In the genomic region with DNA sequence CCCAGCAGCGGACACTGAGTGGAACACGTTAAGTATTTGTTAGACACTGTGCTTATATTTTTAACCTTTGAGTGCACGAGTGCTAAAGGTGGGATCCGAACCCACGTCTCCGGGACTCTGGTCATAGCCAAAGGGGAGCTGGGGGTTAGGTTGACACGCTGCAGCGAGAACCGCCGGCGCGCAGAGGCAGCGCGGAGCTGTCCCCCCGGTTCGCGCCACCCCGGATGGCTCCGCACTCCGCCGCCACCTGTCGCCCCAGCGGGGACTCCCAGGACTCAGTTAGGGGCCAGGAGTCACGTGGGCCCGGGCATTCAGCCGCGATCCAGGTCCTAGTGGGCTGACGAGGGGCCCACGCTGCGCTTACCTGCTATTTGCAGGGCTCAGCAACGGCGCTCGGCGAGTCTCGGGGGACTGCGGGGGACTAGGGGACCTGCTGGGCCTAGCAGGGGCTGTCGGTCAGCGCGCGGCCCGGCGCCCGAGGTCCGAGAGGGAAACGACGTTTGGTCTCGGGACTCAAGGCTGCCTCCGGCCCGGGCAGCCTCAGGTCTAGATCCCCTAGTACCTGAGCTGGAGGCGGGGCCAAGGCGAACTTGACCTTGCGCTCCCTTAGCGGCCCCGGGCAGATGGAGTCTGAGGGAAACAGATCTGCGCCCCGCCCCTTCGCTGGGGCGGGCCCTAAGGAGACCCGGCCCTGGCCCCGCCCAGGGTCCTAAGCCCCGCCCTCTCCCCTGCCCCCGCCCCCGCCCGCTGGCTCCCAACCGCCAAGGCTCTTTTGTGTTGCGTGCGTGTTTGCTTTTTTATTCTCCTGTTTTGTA, we compare ENCODE assay signal across 8 cellular contexts. TPM values are rescaled to one million over a fixed set of nuclear protein-coding genes. Genes with fewer than 3 reads are reported as not detected.
DNase-seq lines count a peak whose midpoint lies in the region; ATAC-seq, FAIRE-seq and TF ChIP-seq lines count a peak whose summit lies in the region.

A gene (minus strand): TSS at position 632 of the 815 bp plus-strand sequence. CDS start 50,248 bp downstream, outside the sequence.

- H3K4me1 ChIP-seq in CD8-positive, alpha-beta memory T cell (ENCODE audit: insufficient read depth, low read length): peaks cover 4% of the 10 kb centered on the region
- H3K4me1 ChIP-seq in Panc1 (ENCODE audit: control insufficient read depth, insufficient read depth, low read length): no peaks in the 10 kb centered on the region

- H3K4me3 ChIP-seq in CD8-positive, alpha-beta memory T cell (ENCODE audit: low read length): peak within 1 kb of the TSS; percentile 82
- H3K4me3 ChIP-seq in Panc1 (ENCODE audit: low read depth in 2 of 2, low read length in 2 of 2): peak within 1 kb of the TSS; percentile 48 to 66

- no peak for FAIRE-seq in HTR-8/SVneo (lab: Jason Lieb, UNC)

- H3K9me3 ChIP-seq in CD8-positive, alpha-beta memory T cell (ENCODE audit: low read length): no peaks in the 10 kb centered on the region
- no peaks in the 10 kb centered on the region for H3K9me3 ChIP-seq in Panc1 (ENCODE audit: control insufficient read depth, insufficient read depth, low read depth, low read length)

- ATAC-seq in GM21360 (IDR thresholded peaks at IDR 0.05; ENCODE audit: unreplicated experiment): peak; percentile 97
- peak; percentile 98 for ATAC-seq in Panc1

- no peaks in the 10 kb centered on the region for H3K36me3 Mint-ChIP-seq in CD8-positive, alpha-beta memory T cell

- no peaks in the 10 kb centered on the region for H3K27me3 ChIP-seq in CD8-positive, alpha-beta memory T cell (ENCODE audit: insufficient read depth, low read length, poor library complexity, severe bottlenecking)
- no peaks in the 10 kb centered on the region for H3K27me3 ChIP-seq in Panc1 (ENCODE audit: control insufficient read depth, insufficient read depth, low read length)

- DNase-seq in CD8-positive, alpha-beta memory T cell: peak; percentile 59 to 79 (median 64)
- peak; percentile 5 for DNase-seq in HTR-8/SVneo (ENCODE audit: insufficient read length, low spot score)
- no peak for DNase-seq in Panc1 (ENCODE audit: low read depth, low spot score)
- peak; percentile 54 to 80 (median 68) for DNase-seq in activated naive CD4-positive, alpha-beta T cell (lab: John Stamatoyannopoulos, UW)
- DNase-seq in globus pallidus (ENCODE audit: low spot score): peak; percentile 89
- DNase-seq in nucleus accumbens (lab: John Stamatoyannopoulos, UW): peak in 53 of 56 donors; percentile 30 to 88 (median 74)
- peak; percentile 2 for DNase-seq in stromal cell of bone marrow (ENCODE audit: low read depth)

- H3K36me3 ChIP-seq in CD8-positive, alpha-beta memory T cell (ENCODE audit: insufficient read depth, low read length): no peaks in the 10 kb centered on the region
- no peaks in the 10 kb centered on the region for H3K36me3 ChIP-seq in Panc1 (ENCODE audit: control insufficient read depth, insufficient read depth, low read length)

- no TSS peak for BruUV-seq in Panc1 (replicated peaks; lab: Mats Ljungman, UMichigan)

- CTCF ChIA-PET in CD8-positive, alpha-beta memory T cell (lab: Charles Lee): no interaction called here
- CTCF ChIA-PET in Panc1 (lab: Charles Lee): no interaction called here

- POLR2A ChIA-PET in CD8-positive, alpha-beta memory T cell (lab: Charles Lee): no interaction called here
- POLR2A ChIA-PET in Panc1 (lab: Charles Lee): no interaction called here

- intact Hi-C loops in Panc1 (cut with micrococcal nuclease; ENCODE audit: unreplicated experiment): no loop called here

- H3K27me3 Mint-ChIP-seq in CD8-positive, alpha-beta memory T cell: peaks cover 8 to 21% of the 10 kb centered on the region in 2 donors

- in situ Hi-C loops in Panc1 (cut with HindIII; ENCODE audit: low pct_unique_long_range_greater_than_20kb, low sequenced_read_pairs): no loop called here

- H3K9me3 Mint-ChIP-seq in CD8-positive, alpha-beta memory T cell: peaks cover 0 to 2% (median 0%) of the 10 kb centered on the region in 5 donors

- peak within 1 kb of the TSS; percentile 77 to 88 (median 80) for H3K4me3 Mint-ChIP-seq in CD8-positive, alpha-beta memory T cell

- H3K27ac Mint-ChIP-seq in CD8-positive, alpha-beta memory T cell: peak within 1 kb of the TSS in 4 of 8 donors; percentile 20 to 88 (median 28)

- 0 out of 2 replicates have a peak, but pooled peaks have one; percentile 19 for TF ChIP-seq CTCF in Panc1 (IDR thresholded peaks at IDR 0.05)

- H3K27ac ChIP-seq in CD8-positive, alpha-beta memory T cell (ENCODE audit: low read depth, low read length): peak within 1 kb of the TSS; percentile 20
- no peak within 1 kb of the TSS for H3K27ac ChIP-seq in Panc1 (ENCODE audit: low read length)

- peaks cover 7 to 13% (median 10%) of the 10 kb centered on the region in 3 donors for H3K4me1 Mint-ChIP-seq in CD8-positive, alpha-beta memory T cell

RNA-seq across cellular contexts. Expression of the gene that starts here (rescaled TPM):
- total RNA-seq in CD8-positive, alpha-beta memory T cell: 1 to 10 TPM; 1.9 to 2.1 TPM
- 2.6 TPM for polyA plus RNA-seq in CD8-positive, alpha-beta memory T cell
- total RNA-seq in Panc1 (2021; ENCODE audit: unreplicated experiment): 1.9 TPM
- 1.8 TPM for polyA plus RNA-seq in Panc1 (2012; ENCODE audit: insufficient read length)
